In the genomic region with DNA sequence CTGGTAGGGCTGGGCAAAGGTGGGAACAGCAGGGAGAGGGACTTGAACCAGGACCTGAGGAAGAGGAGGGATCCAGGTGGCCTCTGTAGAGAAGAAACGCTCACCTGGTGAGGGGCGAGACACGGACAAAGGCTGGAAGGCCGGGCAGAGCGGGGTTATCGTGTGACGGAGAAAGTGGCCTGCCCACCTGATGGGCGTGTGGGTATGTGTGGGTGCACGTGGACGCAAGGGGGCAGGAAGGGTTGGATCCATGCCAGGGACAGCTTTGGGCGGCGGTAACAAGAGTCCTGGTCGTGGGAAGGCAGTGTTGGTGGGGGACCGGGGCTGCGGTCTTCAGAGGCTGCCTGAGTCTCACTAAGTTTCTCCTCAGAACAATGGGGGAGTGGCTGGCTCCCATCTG, we compare ENCODE assay signal across 1 cellular context.
TF ChIP-seq lines count a peak whose summit lies in the region.

No MANE protein-coding gene starts in this region.

TF ChIP-seq in WTC11, 78 proteins besides CTCF, POLR2A, EP300 and RAD21 (continued from another document):
- TF ChIP-seq, protein P1, sequence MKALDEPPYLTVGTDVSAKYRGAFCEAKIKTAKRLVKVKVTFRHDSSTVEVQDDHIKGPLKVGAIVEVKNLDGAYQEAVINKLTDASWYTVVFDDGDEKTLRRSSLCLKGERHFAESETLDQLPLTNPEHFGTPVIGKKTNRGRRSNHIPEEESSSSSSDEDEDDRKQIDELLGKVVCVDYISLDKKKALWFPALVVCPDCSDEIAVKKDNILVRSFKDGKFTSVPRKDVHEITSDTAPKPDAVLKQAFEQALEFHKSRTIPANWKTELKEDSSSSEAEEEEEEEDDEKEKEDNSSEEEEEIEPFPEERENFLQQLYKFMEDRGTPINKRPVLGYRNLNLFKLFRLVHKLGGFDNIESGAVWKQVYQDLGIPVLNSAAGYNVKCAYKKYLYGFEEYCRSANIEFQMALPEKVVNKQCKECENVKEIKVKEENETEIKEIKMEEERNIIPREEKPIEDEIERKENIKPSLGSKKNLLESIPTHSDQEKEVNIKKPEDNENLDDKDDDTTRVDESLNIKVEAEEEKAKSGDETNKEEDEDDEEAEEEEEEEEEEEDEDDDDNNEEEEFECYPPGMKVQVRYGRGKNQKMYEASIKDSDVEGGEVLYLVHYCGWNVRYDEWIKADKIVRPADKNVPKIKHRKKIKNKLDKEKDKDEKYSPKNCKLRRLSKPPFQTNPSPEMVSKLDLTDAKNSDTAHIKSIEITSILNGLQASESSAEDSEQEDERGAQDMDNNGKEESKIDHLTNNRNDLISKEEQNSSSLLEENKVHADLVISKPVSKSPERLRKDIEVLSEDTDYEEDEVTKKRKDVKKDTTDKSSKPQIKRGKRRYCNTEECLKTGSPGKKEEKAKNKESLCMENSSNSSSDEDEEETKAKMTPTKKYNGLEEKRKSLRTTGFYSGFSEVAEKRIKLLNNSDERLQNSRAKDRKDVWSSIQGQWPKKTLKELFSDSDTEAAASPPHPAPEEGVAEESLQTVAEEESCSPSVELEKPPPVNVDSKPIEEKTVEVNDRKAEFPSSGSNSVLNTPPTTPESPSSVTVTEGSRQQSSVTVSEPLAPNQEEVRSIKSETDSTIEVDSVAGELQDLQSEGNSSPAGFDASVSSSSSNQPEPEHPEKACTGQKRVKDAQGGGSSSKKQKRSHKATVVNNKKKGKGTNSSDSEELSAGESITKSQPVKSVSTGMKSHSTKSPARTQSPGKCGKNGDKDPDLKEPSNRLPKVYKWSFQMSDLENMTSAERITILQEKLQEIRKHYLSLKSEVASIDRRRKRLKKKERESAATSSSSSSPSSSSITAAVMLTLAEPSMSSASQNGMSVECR (CRISPR knock-in tag; IDR thresholded peaks at IDR 0.05; ENCODE audit: borderline replicate concordance): no peak
- TF ChIP-seq TCF7 (CRISPR knock-in tag; IDR thresholded peaks at IDR 0.05; ENCODE audit: low read depth) (no peak), RELA (CRISPR knock-in tag; IDR thresholded peaks at IDR 0.05; ENCODE audit: borderline replicate concordance) (no peak)
